ENCODE assay signal across 11 cellular contexts in the genomic region with DNA sequence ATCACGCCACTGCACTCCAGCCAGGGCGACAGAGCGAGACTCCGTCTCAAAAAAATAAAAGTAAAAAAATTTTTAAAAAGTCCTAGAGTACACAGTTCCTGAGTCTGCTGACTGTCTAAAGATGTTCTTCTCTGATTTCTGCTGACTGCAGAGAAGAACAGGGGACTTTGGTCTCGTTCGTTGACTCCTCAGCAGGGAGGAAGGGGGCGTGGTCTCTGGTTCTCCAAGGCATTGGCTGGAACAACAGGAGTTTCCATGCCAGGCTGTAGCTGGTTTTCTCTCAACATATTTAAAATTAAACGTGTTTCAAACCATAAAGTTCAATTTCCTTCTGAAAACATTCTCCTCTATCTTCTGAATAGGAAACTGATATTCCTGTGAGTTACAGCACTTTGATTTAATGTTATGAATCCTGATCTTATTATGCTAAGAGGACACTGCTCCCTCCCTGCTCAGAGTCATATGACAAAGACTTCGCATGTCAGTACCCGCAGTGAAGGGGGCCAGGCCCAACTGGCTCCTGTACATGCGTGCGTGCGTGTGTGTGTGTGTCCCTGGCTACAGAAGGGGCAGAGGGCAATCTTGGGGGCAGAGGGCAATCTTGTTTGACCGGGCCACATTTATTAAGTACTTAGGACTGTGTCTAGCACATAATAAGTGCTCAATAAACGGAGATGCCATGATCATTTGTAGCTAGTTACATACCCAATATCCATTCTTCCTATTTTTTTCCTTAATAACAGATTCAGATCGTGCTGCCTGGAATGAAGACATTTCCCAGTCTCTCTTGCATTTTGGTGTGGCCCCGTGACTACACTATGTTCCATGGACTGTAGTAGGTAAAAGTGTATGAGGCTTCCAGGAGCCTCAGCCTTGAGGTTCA. TPM values are rescaled to one million over a fixed set of nuclear protein-coding genes. Genes with fewer than 3 reads are reported as not detected.
DNase-seq lines count a peak whose midpoint lies in the region; ATAC-seq and TF ChIP-seq lines count a peak whose summit lies in the region.
"Had no signal": no experiment of that assay in that cellular context is flagged by ENCODE, and none has a peak within 500 bp of the region (broad histone marks: within the 10 kb centered on the region; RNA-seq: fewer than 3 reads in every experiment).

No MANE protein-coding gene starts in this region.

- peaks cover 80% of the 10 kb centered on the region for H3K36me3 Mint-ChIP-seq in Caco-2 (ENCODE audit: insufficient read depth, unreplicated experiment)
- H3K36me3 Mint-ChIP-seq in endodermal cell (ENCODE audit: low read depth) = no peaks in the 10 kb centered on the region
- H3K36me3 Mint-ChIP-seq in nephron progenitor cell (ENCODE audit: low read depth) = no peaks in the 10 kb centered on the region
- H3K36me3 Mint-ChIP-seq in activated CD8-positive, alpha-beta memory T cell treated with anti-CD3 and anti-CD28 coated beads, Interleukin-2, amount 10 ng/mL, durations not matched to agents 7 days and 5 days = no peaks in the 10 kb centered on the region

- DNase-seq in Caco-2 (peak; percentile 82 to 84), HT-29 (ENCODE audit: low spot score) (peak; percentile 74), endodermal cell (peak; percentile 90), nephron progenitor cell (peak; percentile 41), GDM1 (lab: John Stamatoyannopoulos, UW) (no peak), brain microvascular endothelial cell (no peak)
- no peak for DNase-seq in activated CD8-positive, alpha-beta memory T cell treated with anti-CD3 and anti-CD28 coated beads, Interleukin-2, amount 10 ng/mL, durations not matched to agents 7 days and 5 days
- DNase-seq: DMS153, lower lobe of right lung, upper lobe of right lung had no signal

- H3K9me3 Mint-ChIP-seq in Caco-2 (ENCODE audit: unreplicated experiment) (no peaks in the 10 kb centered on the region), endodermal cell (no peaks in the 10 kb centered on the region), nephron progenitor cell (no peaks in the 10 kb centered on the region)
- H3K9me3 Mint-ChIP-seq in activated CD8-positive, alpha-beta memory T cell treated with anti-CD3 and anti-CD28 coated beads, Interleukin-2, amount 10 ng/mL, durations not matched to agents 7 days and 5 days (ENCODE audit: low read depth) = no peaks in the 10 kb centered on the region

- H3K9ac ChIP-seq in endodermal cell (ENCODE audit: extremely low read depth, low read length, poor library complexity, severe bottlenecking) = no peak overlapping the region

- H3K4me3 Mint-ChIP-seq in Caco-2 (ENCODE audit: unreplicated experiment) (no peak overlapping the region), endodermal cell (no peak overlapping the region), nephron progenitor cell (no peak overlapping the region)
- H3K4me3 Mint-ChIP-seq in activated CD8-positive, alpha-beta memory T cell treated with anti-CD3 and anti-CD28 coated beads, Interleukin-2, amount 10 ng/mL, durations not matched to agents 7 days and 5 days = no peak overlapping the region

- no TSS peak for BruUV-seq in Caco-2 (replicated peaks; lab: Mats Ljungman, UMichigan)

- H3K9me3 ChIP-seq in Caco-2 (no peaks in the 10 kb centered on the region), endodermal cell (ENCODE audit: control insufficient read depth, low read length) (no peaks in the 10 kb centered on the region)
- H3K9me3 ChIP-seq: lower lobe of right lung, upper lobe of right lung had no signal

- peaks cover 54% of the 10 kb centered on the region for H3K4me1 ChIP-seq in Caco-2
- peaks cover under 1% of the 10 kb centered on the region for H3K4me1 ChIP-seq in endodermal cell (ENCODE audit: control insufficient read depth, insufficient read depth, low read length)
- H3K4me1 ChIP-seq: lower lobe of right lung, upper lobe of right lung had no signal

- H3K27ac Mint-ChIP-seq in Caco-2 (ENCODE audit: unreplicated experiment) (peak overlapping the region; percentile 40), endodermal cell (no peak overlapping the region), nephron progenitor cell (no peak overlapping the region)
- H3K27ac Mint-ChIP-seq in activated CD8-positive, alpha-beta memory T cell treated with anti-CD3 and anti-CD28 coated beads, Interleukin-2, amount 10 ng/mL, durations not matched to agents 7 days and 5 days = no peak overlapping the region

- no peaks in the 10 kb centered on the region for H3K27me3 ChIP-seq in Caco-2 (replicated peaks; ENCODE audit: control insufficient read depth, insufficient read depth, low read length)
- H3K27me3 ChIP-seq in endodermal cell (ENCODE audit: control insufficient read depth, insufficient read depth, low read length, poor library complexity, severe bottlenecking) = no peaks in the 10 kb centered on the region
- no peaks in the 10 kb centered on the region for H3K27me3 ChIP-seq in brain microvascular endothelial cell (replicated peaks)
- H3K27me3 ChIP-seq: upper lobe of right lung had no signal

- H3K27ac ChIP-seq in endodermal cell (ENCODE audit: low read depth, low read length) (no peak overlapping the region), brain microvascular endothelial cell (no peak overlapping the region)
- H3K27ac ChIP-seq: lower lobe of right lung, upper lobe of right lung had no signal

- TF ChIP-seq CTCF in Caco-2 (IDR thresholded peaks at IDR 0.05; ENCODE audit: insufficient read depth in 1 of 2, low read depth in 1 of 2, low read length in 1 of 2, severe bottlenecking in 1 of 2, unreplicated experiment in 1 of 2) (no peak), endodermal cell (conservative IDR thresholded peaks at IDR 0.05) (no peak), nephron progenitor cell (IDR thresholded peaks at IDR 0.05) (no peak), brain microvascular endothelial cell (IDR thresholded peaks at IDR 0.05; ENCODE audit: low read depth, low read length, missing control alignments) (no peak)

- POLR2A ChIA-PET in Caco-2 (lab: Charles Lee) = no interaction called here

- H3K27me3 Mint-ChIP-seq in Caco-2 (ENCODE audit: insufficient read depth, unreplicated experiment) (no peaks in the 10 kb centered on the region), endodermal cell (ENCODE audit: insufficient read depth) (no peaks in the 10 kb centered on the region), nephron progenitor cell (ENCODE audit: low read depth, poor library complexity) (peaks cover 23% of the 10 kb centered on the region)
- peaks cover 6% of the 10 kb centered on the region for H3K27me3 Mint-ChIP-seq in activated CD8-positive, alpha-beta memory T cell treated with anti-CD3 and anti-CD28 coated beads, Interleukin-2, amount 10 ng/mL, durations not matched to agents 7 days and 5 days

- intact Hi-C loops in Caco-2 (cut with micrococcal nuclease; ENCODE audit: unreplicated experiment) = loop anchor here (2.0 to 10.0 kb wide), 2 partner anchors 17 to 107 kb away; no protein-coding TSS in a partner anchor

- 76 to 78% methylated on average over 14 to 17 of the region's 17 CpGs for WGBS in endodermal cell (ENCODE audit: insufficient coverage in 1 of 2, insufficient read length in 1 of 2), 2 experiments

- H3K4me1 Mint-ChIP-seq in Caco-2 (ENCODE audit: low read depth, unreplicated experiment) = peaks cover 23% of the 10 kb centered on the region
- peaks cover 14% of the 10 kb centered on the region for H3K4me1 Mint-ChIP-seq in endodermal cell
- peaks cover 13% of the 10 kb centered on the region for H3K4me1 Mint-ChIP-seq in nephron progenitor cell
- peaks cover 34% of the 10 kb centered on the region for H3K4me1 Mint-ChIP-seq in activated CD8-positive, alpha-beta memory T cell treated with anti-CD3 and anti-CD28 coated beads, Interleukin-2, amount 10 ng/mL, durations not matched to agents 7 days and 5 days

- in situ Hi-C loops in brain microvascular endothelial cell (cut with HindIII; ENCODE audit: low pct_ligation_motif_present, low sequenced_read_pairs) = no loop called here

- H3K36me3 ChIP-seq in Caco-2 (ENCODE audit: control insufficient read depth, insufficient read depth, low read length) = no peaks in the 10 kb centered on the region
- no peaks in the 10 kb centered on the region for H3K36me3 ChIP-seq in endodermal cell (ENCODE audit: control insufficient read depth, insufficient read depth, low read length)
- no peaks in the 10 kb centered on the region for H3K36me3 ChIP-seq in brain microvascular endothelial cell (replicated peaks)
- H3K36me3 ChIP-seq: lower lobe of right lung, upper lobe of right lung had no signal

- H3K4me3 ChIP-seq in Caco-2 (ENCODE audit: low read depth, low read length) = no peak overlapping the region
- H3K4me3 ChIP-seq in endodermal cell (ENCODE audit: low read length) = no peak overlapping the region
- no peak overlapping the region for H3K4me3 ChIP-seq in brain microvascular endothelial cell (ENCODE audit: low read depth, low read length)
- H3K4me3 ChIP-seq: lower lobe of right lung, upper lobe of right lung had no signal

- no peak for ATAC-seq in activated CD8-positive, alpha-beta memory T cell treated with anti-CD3 and anti-CD28 coated beads, Interleukin-2, amount 10 ng/mL, durations not matched to agents 7 days and 5 days
- ATAC-seq: lower lobe of right lung, upper lobe of right lung had no signal

- CTCF ChIA-PET in Caco-2 (lab: Charles Lee) = interaction anchor here (1.0 kb wide), 1 partner anchor 19 kb away, joined by 3 read pairs; no protein-coding TSS in a partner anchor
- CTCF ChIA-PET in activated CD8-positive, alpha-beta memory T cell treated with anti-CD3 and anti-CD28 coated beads, Interleukin-2, amount 10 ng/mL, durations not matched to agents 7 days and 5 days (lab: Charles Lee) = interaction anchor here (3.2 kb wide), 1 partner anchor 10 kb away, joined by 20 read pairs; no protein-coding TSS in a partner anchor

RNA-seq across cellular contexts. Expression of a gene that starts 16.5 kb away (rescaled TPM):
- 37.1 and 41.2 TPM in 2 replicates for total RNA-seq in Caco-2 (2022)
- total RNA-seq in HT-29 (2014; rRNA removed; shearing (Covaris generic)) = 31.1 and 41.7 TPM in 2 replicates
- total RNA-seq in endodermal cell = under 1 TPM; 0.24 to 0.42 TPM
- 0.21 TPM for polyA plus RNA-seq in endodermal cell (2013, experiment 1 of 2)
- 0.12 TPM for polyA plus RNA-seq in endodermal cell (2013, experiment 2 of 2)
- total RNA-seq in activated CD8-positive, alpha-beta memory T cell treated with anti-CD3 and anti-CD28 coated beads, Interleukin-2, amount 10 ng/mL, durations not matched to agents 7 days and 5 days = not detected
- total RNA-seq: cerebellum, upper lobe of right lung had no signal

RNA-seq across cellular contexts. Expression of a gene that starts 54.4 kb away (rescaled TPM):
- 19.3 and 22.1 TPM in 2 replicates for total RNA-seq in Caco-2 (2022)
- 10.9 and 18.9 TPM in 2 replicates for total RNA-seq in HT-29 (2014; rRNA removed; shearing (Covaris generic))
- total RNA-seq in endodermal cell = 10 to 100 TPM; 21.4 to 26.8 TPM
- polyA plus RNA-seq in endodermal cell (2013, experiment 1 of 2) = 16.8 TPM
- 16.8 TPM for polyA plus RNA-seq in endodermal cell (2013, experiment 2 of 2)
- 10 to 100 TPM; 16.4 to 24.6 TPM for total RNA-seq in activated CD8-positive, alpha-beta memory T cell treated with anti-CD3 and anti-CD28 coated beads, Interleukin-2, amount 10 ng/mL, durations not matched to agents 7 days and 5 days

RNA-seq across cellular contexts. Expression of a gene that starts 57.7 kb away (rescaled TPM):
- total RNA-seq in Caco-2 (2022) (63.4 and 65.6 TPM in 2 replicates), endodermal cell (10 to 100 TPM; 41.1 to 46.8 TPM)
- 7.9 and 8.6 TPM in 2 replicates for total RNA-seq in HT-29 (2014; rRNA removed; shearing (Covaris generic))
- polyA plus RNA-seq in endodermal cell (2013, experiment 1 of 2) = 68.2 TPM
- 54.4 TPM for polyA plus RNA-seq in endodermal cell (2013, experiment 2 of 2)
- 10 to 100 TPM; 21.3 to 24.2 TPM for total RNA-seq in activated CD8-positive, alpha-beta memory T cell treated with anti-CD3 and anti-CD28 coated beads, Interleukin-2, amount 10 ng/mL, durations not matched to agents 7 days and 5 days

Comparison
In these comparisons a context has a peak if more than half of its experiments do, and no peak if none do; other contexts are left out.
1. DNase-seq: peak in Caco-2 (2 of 2), HT-29 (single experiment), endodermal cell (single experiment) and nephron progenitor cell (single experiment); none in GDM1 (single experiment), activated CD8-positive, alpha-beta memory T cell treated with anti-CD3 and anti-CD28 coated beads, Interleukin-2, amount 10 ng/mL, durations not matched to agents 7 days and 5 days (single experiment) and brain microvascular endothelial cell (single experiment).
2. RNA of a gene that starts 16.5 kb away (total RNA-seq): 31.1 to 41.7 TPM in HT-29 and 37.1 to 41.2 TPM in Caco-2; 0.24 to 0.42 TPM in endodermal cell and not detected in activated CD8-positive, alpha-beta memory T cell treated with anti-CD3 and anti-CD28 coated beads, Interleukin-2, amount 10 ng/mL, durations not matched to agents 7 days and 5 days; every median in the first group is over 10 times any median in the second.